In genomic region chr14:30385925-30386324, GRCh38 we compare ENCODE assay signal across 21 cellular contexts.
A peak's percentile ranks its signal among the peaks of the same experiment; 100 is the strongest.
DNase-seq lines count a peak whose midpoint lies in the region; ATAC-seq, FAIRE-seq and TF ChIP-seq lines count a peak whose summit lies in the region.
"Had no signal": no experiment of that assay in that cellular context is flagged by ENCODE, and none has a peak within 500 bp of the region (broad histone marks: within the 10 kb centered on the region; RNA-seq: fewer than 3 reads in every experiment).

No MANE protein-coding gene starts in this region.

- H3K9me1 ChIP-seq in K562 (ENCODE audit: control insufficient read depth, insufficient read depth, low read length): no peaks in the 10 kb centered on the region

- H3K4me3 ChIP-seq in K562 (no peak overlapping the region), upper lobe of right lung (no peak overlapping the region)
- H3K4me3 ChIP-seq: BLaER1 had no signal

- H3K9me3 ChIP-seq in K562 (replicated peaks; ENCODE audit: control insufficient read depth, insufficient read depth, low read depth, low read length) (no peaks in the 10 kb centered on the region), upper lobe of right lung (no peaks in the 10 kb centered on the region)
- H3K9me3 ChIP-seq: BLaER1, SK-N-SH had no signal

- no TSS peak for BruUV-seq in K562 (replicated peaks; lab: Mats Ljungman, UMichigan)

- TF ChIP-seq CTCF in K562 (IDR thresholded peaks at IDR 0.05 in 2 of 3, conservative IDR thresholded peaks at IDR 0.05 in 1 of 3; ENCODE audit: insufficient read depth in 2 of 3, low read depth in 1 of 3, low read length in 3 of 3): no peak
- TF ChIP-seq CTCF in type B pancreatic cell (conservative IDR thresholded peaks at IDR 0.05): no peak
- no peak for TF ChIP-seq CTCF in upper lobe of right lung (IDR thresholded peaks at IDR 0.05)

- no peak for TF ChIP-seq POLR2A in K562 (conservative IDR thresholded peaks at IDR 0.05)

- H3K36me3 Mint-ChIP-seq in type B pancreatic cell: no peaks in the 10 kb centered on the region
- H3K36me3 Mint-ChIP-seq: CD4-positive, alpha-beta memory T cell; IgD-negative memory B cell had no signal

- H3K27me3 ChIP-seq in K562 (ENCODE audit: control insufficient read depth in 2 of 2, insufficient read depth in 2 of 2, low read length in 2 of 2) (no peaks in the 10 kb centered on the region), upper lobe of right lung (no peaks in the 10 kb centered on the region)
- H3K27me3 ChIP-seq: BLaER1 had no signal

- H3K9me3 Mint-ChIP-seq in type B pancreatic cell: no peaks in the 10 kb centered on the region
- no peaks in the 10 kb centered on the region for H3K9me3 Mint-ChIP-seq in stimulated activated naive CD8-positive, alpha-beta T cell treated with anti-CD3 and anti-CD28 coated beads, Interleukin-15, amount 100 ng/mL, for 72 hours

- peaks cover 12% of the 10 kb centered on the region for H3K4me1 Mint-ChIP-seq in type B pancreatic cell (ENCODE audit: unreplicated experiment)
- H3K4me1 Mint-ChIP-seq in stimulated activated naive CD8-positive, alpha-beta T cell treated with anti-CD3 and anti-CD28 coated beads, Interleukin-15, amount 100 ng/mL, for 72 hours: no peaks in the 10 kb centered on the region
- H3K4me1 Mint-ChIP-seq: CD4-positive, alpha-beta memory T cell; IgD-negative memory B cell had no signal

- no peaks in the 10 kb centered on the region for H3K79me2 ChIP-seq in K562 (ENCODE audit: control insufficient read depth, insufficient read depth, low read length)

- POLR2A ChIA-PET in K562 (lab: Yijun Ruan, JAX): no interaction called here

- 0% methylated on average over 1 of the region's 1 CpG for WGBS in K562 (ENCODE audit: insufficient coverage, low coverage, missing lambda C conversion rate)

- H3K9ac ChIP-seq in K562 (ENCODE audit: insufficient read depth in 1 of 2, low read depth in 2 of 2, low read length in 2 of 2): no peak overlapping the region
- H3K9ac ChIP-seq: BLaER1, SK-N-SH had no signal

- TF ChIP-seq RAD21 in K562 (CRISPR knock-in tag; conservative IDR thresholded peaks at IDR 0.05 in 1 of 2, IDR thresholded peaks at IDR 0.05 in 1 of 2): no peak

- H3K27ac ChIP-seq in K562 (ENCODE audit: extremely low read depth, low read depth, low read length) (no peak overlapping the region), upper lobe of right lung (no peak overlapping the region)
- H3K27ac ChIP-seq: BLaER1 had no signal

- H3K36me3 ChIP-seq in K562 (ENCODE audit: control insufficient read depth, insufficient read depth, low read length) (no peaks in the 10 kb centered on the region), upper lobe of right lung (no peaks in the 10 kb centered on the region)
- H3K36me3 ChIP-seq: BLaER1 had no signal

- CTCF ChIA-PET in K562 (lab: Yijun Ruan, JAX; ENCODE audit: low intra/inter-chr PET ratio): no interaction called here

- in situ Hi-C loops in K562 (cut with MboI): no loop called here

- ATAC-seq in K562: no peak
- ATAC-seq in stimulated activated naive CD8-positive, alpha-beta T cell treated with anti-CD3 and anti-CD28 coated beads, Interleukin-15, amount 100 ng/mL, for 72 hours: no peak
- no peak for ATAC-seq in upper lobe of right lung
- ATAC-seq: Panc1 had no signal

- no peak overlapping the region for H3K4me3 Mint-ChIP-seq in type B pancreatic cell
- no peak overlapping the region for H3K4me3 Mint-ChIP-seq in stimulated activated naive CD8-positive, alpha-beta T cell treated with anti-CD3 and anti-CD28 coated beads, Interleukin-15, amount 100 ng/mL, for 72 hours
- H3K4me3 Mint-ChIP-seq: CD4-positive, alpha-beta memory T cell; IgD-negative memory B cell had no signal

- intact Hi-C loops in K562 (cut with micrococcal nuclease) (no loop called here), upper lobe of right lung (cut with DNase I) (no loop called here)

- no peaks in the 10 kb centered on the region for H4K20me1 ChIP-seq in K562 (replicated peaks; ENCODE audit: control insufficient read depth, insufficient read depth, low read length)
- H4K20me1 ChIP-seq: BLaER1 had no signal

- no peak for TF ChIP-seq EP300 in K562 (IDR thresholded peaks at IDR 0.05; ENCODE audit: low read length)

- no peak overlapping the region for H3K4me2 ChIP-seq in K562 (ENCODE audit: insufficient read depth, low read length)
- H3K4me2 ChIP-seq: BLaER1, SK-N-SH had no signal

- H3K4me1 ChIP-seq in K562 (replicated peaks in 1 of 2; ENCODE audit: control insufficient read depth in 2 of 2, insufficient read depth in 2 of 2, low read length in 2 of 2) (no peaks in the 10 kb centered on the region; a peak in 1 of 5 replicates), upper lobe of right lung (no peaks in the 10 kb centered on the region)
- H3K4me1 ChIP-seq: BLaER1 had no signal

- H2AFZ ChIP-seq in K562 (ENCODE audit: low read depth, low read length): no peak overlapping the region

- DNase-seq in HTR-8/SVneo (ENCODE audit: insufficient read length, low spot score): no peak
- DNase-seq in NCI-H146 treated with DMSO at 0.1 percent for 48 hours (lab: John Stamatoyannopoulos, UW; ENCODE audit: unreplicated experiment): peak; percentile 87
- DNase-seq in NCI-H2227 (lab: John Stamatoyannopoulos, UW; ENCODE audit: unreplicated experiment): peak; percentile 58
- no peak for DNase-seq in K562 (ENCODE audit: extremely low read depth in 1 of 4, low spot score in 3 of 4)
- no peak for DNase-seq in type B pancreatic cell (ENCODE audit: extremely low spot score, unreplicated experiment)
- no peak for DNase-seq in stimulated activated naive CD8-positive, alpha-beta T cell treated with anti-CD3 and anti-CD28 coated beads, Interleukin-15, amount 100 ng/mL, for 72 hours
- no peak for DNase-seq in upper lobe of right lung
- DNase-seq: CD4-positive, alpha-beta memory T cell; EL; GF-D8; Karpas-422; MV-4-11; NCI-H2029 treated with DMSO at 0.1 percent for 48 hours; NCI-H446 treated with DMSO at 0.1 percent for 48 hours; NCI-H526 treated with DMSO at 0.1 percent for 48 hours; SIG-M5; SK-N-SH; T-helper 2 cell had no signal

- H3K27me3 Mint-ChIP-seq in type B pancreatic cell: no peaks in the 10 kb centered on the region
- H3K27me3 Mint-ChIP-seq in stimulated activated naive CD8-positive, alpha-beta T cell treated with anti-CD3 and anti-CD28 coated beads, Interleukin-15, amount 100 ng/mL, for 72 hours: peaks cover 21% of the 10 kb centered on the region
- H3K27me3 Mint-ChIP-seq: IgD-negative memory B cell had no signal

- FAIRE-seq in HTR-8/SVneo (lab: Jason Lieb, UNC) (peak; percentile 63), K562 (lab: Jason Lieb, UNC) (no peak)

- H3K27ac Mint-ChIP-seq in type B pancreatic cell: no peak overlapping the region
- no peak overlapping the region for H3K27ac Mint-ChIP-seq in stimulated activated naive CD8-positive, alpha-beta T cell treated with anti-CD3 and anti-CD28 coated beads, Interleukin-15, amount 100 ng/mL, for 72 hours
- H3K27ac Mint-ChIP-seq: CD4-positive, alpha-beta memory T cell; IgD-negative memory B cell had no signal

TF ChIP-seq in K562, 482 proteins besides CTCF, POLR2A, EP300 and RAD21:
- TF ChIP-seq ZNF586 (CRISPR knock-in tag; conservative IDR thresholded peaks at IDR 0.05): no peak
- TF ChIP-seq, protein P1, sequence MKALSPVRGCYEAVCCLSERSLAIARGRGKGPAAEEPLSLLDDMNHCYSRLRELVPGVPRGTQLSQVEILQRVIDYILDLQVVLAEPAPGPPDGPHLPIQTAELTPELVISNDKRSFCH (CRISPR knock-in tag; IDR thresholded peaks at IDR 0.05): no peak
- TF ChIP-seq, protein P1 (tag; IDR thresholded peaks at IDR 0.05): peak; percentile 97
TF ChIP-seq in K562: peak in this region for 1.

Comparison
In these comparisons a context has a peak if more than half of its experiments do, and no peak if none do; other contexts are left out.
1. DNase-seq: peak in NCI-H146 treated with DMSO at 0.1 percent for 48 hours (single experiment) and NCI-H2227 (single experiment); none in HTR-8/SVneo (single experiment), K562 (0 of 4), type B pancreatic cell (single experiment), stimulated activated naive CD8-positive, alpha-beta T cell treated with anti-CD3 and anti-CD28 coated beads, Interleukin-15, amount 100 ng/mL, for 72 hours (0 of 2) and upper lobe of right lung (single experiment).